ENCODE assay signal across 8 cellular contexts in genomic region chr5:50667079-50667652, GRCh38. TPM values are rescaled to one million over a fixed set of nuclear protein-coding genes. Genes with fewer than 3 reads are reported as not detected.
DNase-seq lines count a peak whose midpoint lies in the region; ATAC-seq and TF ChIP-seq lines count a peak whose summit lies in the region.

No MANE protein-coding gene starts in this region.

- peaks cover 6% of the 10 kb centered on the region for H3K79me1 ChIP-seq in mesenchymal stem cell (replicated peaks; ENCODE audit: low read length, poor library complexity, severe bottlenecking)

- H3K4me1 ChIP-seq in ectodermal cell (ENCODE audit: control insufficient read depth, insufficient read depth, low read length) = peaks cover 4% of the 10 kb centered on the region
- H3K4me1 ChIP-seq in mesenchymal stem cell (ENCODE audit: control insufficient read depth, insufficient read depth, low read depth, low read length) = no peaks in the 10 kb centered on the region

- H3K23ac ChIP-seq in mesenchymal stem cell (ENCODE audit: low read length in 2 of 2) = peak overlapping the region in 1 of 2 experiments; percentile 23

- peak overlapping the region; percentile 54 for H2AK5ac ChIP-seq in mesenchymal stem cell (ENCODE audit: low read length, severe bottlenecking)

- peak overlapping the region; percentile 65 to 94 for H3K4ac ChIP-seq in mesenchymal stem cell (ENCODE audit: low read depth in 1 of 2, low read length in 2 of 2)

- H3K4me3 ChIP-seq in ectodermal cell (ENCODE audit: insufficient read depth, low read depth, low read length) (peak overlapping the region; percentile 94), mesenchymal stem cell (ENCODE audit: insufficient read depth in 1 of 2, low read depth in 1 of 2, low read length in 2 of 2) (peak overlapping the region; percentile 92 to 96)

- H3K36me3 ChIP-seq in ectodermal cell (ENCODE audit: control insufficient read depth, insufficient read depth, low read length) (no peaks in the 10 kb centered on the region), mesenchymal stem cell (ENCODE audit: control insufficient read depth in 1 of 2, insufficient read depth in 2 of 2, low read depth in 1 of 2, low read length in 2 of 2) (no peaks in the 10 kb centered on the region)

- peak overlapping the region; percentile 82 for H2BK120ac ChIP-seq in mesenchymal stem cell (ENCODE audit: low read depth, low read length)

- CTCF ChIA-PET in GM10248 (lab: Yijun Ruan, JAX) = no interaction called here

- no peaks in the 10 kb centered on the region for H3K9me3 Mint-ChIP-seq in stimulated activated naive CD8-positive, alpha-beta T cell treated with anti-CD3 and anti-CD28 coated beads, Interleukin-15, Interleukin-2, amounts not matched to agents 100 ng/mL and 50 ng/mL, for 24 hours

- peak overlapping the region; percentile 95 for H2AFZ ChIP-seq in mesenchymal stem cell (ENCODE audit: low read depth, low read length)

- peak; percentile 20 for DNase-seq in GM10248 (ENCODE audit: extremely low spot score)
- DNase-seq in HuH-7.5 (ENCODE audit: low spot score) = peak; percentile 22
- peak in 4 of 5 experiments; percentile 9 to 68 (median 20) for DNase-seq in T-helper 2 cell
- peak; percentile 81 for DNase-seq in mesenchymal stem cell
- no peak for DNase-seq in NCI-H510A (lab: John Stamatoyannopoulos, UW)

- H3K18ac ChIP-seq in mesenchymal stem cell (ENCODE audit: low read depth in 1 of 2, low read length in 2 of 2) = peak overlapping the region; percentile 97 to 98

- H3K4me2 ChIP-seq in mesenchymal stem cell (ENCODE audit: low read length, poor library complexity, severe bottlenecking) = peak overlapping the region; percentile 87

- H3K36me3 Mint-ChIP-seq in stimulated activated naive CD8-positive, alpha-beta T cell treated with anti-CD3 and anti-CD28 coated beads, Interleukin-15, Interleukin-2, amounts not matched to agents 100 ng/mL and 50 ng/mL, for 24 hours (ENCODE audit: low read depth) = peaks cover 4% of the 10 kb centered on the region

- H3K27me3 ChIP-seq in ectodermal cell (ENCODE audit: control insufficient read depth, insufficient read depth, low read length, poor library complexity, severe bottlenecking) = no peaks in the 10 kb centered on the region
- no peaks in the 10 kb centered on the region for H3K27me3 ChIP-seq in mesenchymal stem cell (ENCODE audit: control insufficient read depth in 1 of 2, insufficient read depth in 1 of 2, low read length in 2 of 2)

- H3K4me3 Mint-ChIP-seq in stimulated activated naive CD8-positive, alpha-beta T cell treated with anti-CD3 and anti-CD28 coated beads, Interleukin-15, Interleukin-2, amounts not matched to agents 100 ng/mL and 50 ng/mL, for 24 hours = peak overlapping the region; percentile 95

- POLR2A ChIA-PET in GM10248 (lab: Yijun Ruan, JAX) = no interaction called here

- peak; percentile 47 for ATAC-seq in GM21529 (IDR thresholded peaks at IDR 0.05; ENCODE audit: unreplicated experiment)

- H3K4me1 Mint-ChIP-seq in stimulated activated naive CD8-positive, alpha-beta T cell treated with anti-CD3 and anti-CD28 coated beads, Interleukin-15, Interleukin-2, amounts not matched to agents 100 ng/mL and 50 ng/mL, for 24 hours (ENCODE audit: low read depth) = peaks cover 46% of the 10 kb centered on the region

- peak overlapping the region; percentile 90 for H2BK15ac ChIP-seq in mesenchymal stem cell (ENCODE audit: low read depth, poor library complexity, severe bottlenecking)

- no peak for TF ChIP-seq CTCF in GM10248 (IDR thresholded peaks at IDR 0.05; ENCODE audit: control extremely low read depth, extremely low read depth, low read depth, missing control alignments)

- H4K91ac ChIP-seq in mesenchymal stem cell (ENCODE audit: low read length) = peak overlapping the region; percentile 97

- no peaks in the 10 kb centered on the region for H3K27me3 Mint-ChIP-seq in stimulated activated naive CD8-positive, alpha-beta T cell treated with anti-CD3 and anti-CD28 coated beads, Interleukin-15, Interleukin-2, amounts not matched to agents 100 ng/mL and 50 ng/mL, for 24 hours

- H3K27ac ChIP-seq in ectodermal cell (ENCODE audit: insufficient read depth, low read depth, low read length, poor library complexity, severe bottlenecking) = peak overlapping the region; percentile 85
- H3K27ac ChIP-seq in mesenchymal stem cell (ENCODE audit: low read length, poor library complexity, severe bottlenecking) = peak overlapping the region; percentile 57

- 0% methylated on average over 43 of the region's 43 CpGs for WGBS in ectodermal cell, 2 experiments
- under 1% methylated on average over 34 of the region's 43 CpGs for WGBS in mesenchymal stem cell

- peak overlapping the region; percentile 54 to 92 for H2BK12ac ChIP-seq in mesenchymal stem cell (ENCODE audit: low read length in 2 of 2)

- H3K9me3 ChIP-seq in ectodermal cell (ENCODE audit: control insufficient read depth, low read length) (no peaks in the 10 kb centered on the region), mesenchymal stem cell (ENCODE audit: control insufficient read depth, low read length) (no peaks in the 10 kb centered on the region)

- H2BK5ac ChIP-seq in mesenchymal stem cell (ENCODE audit: low read depth, low read length, poor library complexity, severe bottlenecking) = peak overlapping the region; percentile 61

- H3K27ac Mint-ChIP-seq in stimulated activated naive CD8-positive, alpha-beta T cell treated with anti-CD3 and anti-CD28 coated beads, Interleukin-15, Interleukin-2, amounts not matched to agents 100 ng/mL and 50 ng/mL, for 24 hours = peak overlapping the region; percentile 96

- peak overlapping the region; percentile 94 for H4K8ac ChIP-seq in mesenchymal stem cell (ENCODE audit: low read length)

- H3K9ac ChIP-seq in mesenchymal stem cell (ENCODE audit: low read length) = peak overlapping the region; percentile 94

- H3K14ac ChIP-seq in mesenchymal stem cell (ENCODE audit: low read length in 2 of 2) = peak overlapping the region; percentile 86 to 96

RNA-seq across cellular contexts. Expression of gene PARP8, which starts 0.7 kb away (rescaled TPM):
- 27.0 TPM for polyA plus RNA-seq in ectodermal cell (2013, experiment 1 of 4)
- polyA plus RNA-seq in ectodermal cell (2013, experiment 2 of 4) = 26.1 TPM
- 22.2 TPM for polyA plus RNA-seq in ectodermal cell (2013, experiment 3 of 4)
- polyA plus RNA-seq in ectodermal cell (2013, experiment 4 of 4) = 24.9 TPM
- 14.4 TPM for polyA plus RNA-seq in mesenchymal stem cell (2013, experiment 1 of 2)
- polyA plus RNA-seq in mesenchymal stem cell (2013, experiment 2 of 2) = 13.3 TPM
